Comparison of ENCODE assay signal across 18 cellular contexts in the genomic region with DNA sequence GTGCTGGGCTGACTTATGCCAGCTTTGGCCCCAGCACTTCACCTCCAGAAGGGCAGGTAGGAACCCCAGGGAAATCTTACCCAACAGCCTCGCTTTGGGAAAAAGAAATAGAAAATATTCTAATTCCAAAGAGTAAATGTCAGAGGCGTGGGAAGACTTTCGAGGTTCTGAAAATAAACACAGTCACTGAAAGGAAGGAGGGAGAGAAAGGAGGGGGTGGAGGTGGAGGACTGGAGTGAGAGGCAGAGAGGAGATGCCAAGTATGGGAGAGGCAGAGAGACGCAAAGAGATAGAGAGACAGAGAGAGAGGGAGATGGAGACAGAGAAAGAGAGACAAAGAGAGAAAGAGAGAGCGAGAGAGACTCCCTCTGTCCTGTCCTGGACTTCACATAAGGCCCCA.
DNase-seq lines count a peak whose midpoint lies in the region; ATAC-seq and TF ChIP-seq lines count a peak whose summit lies in the region.
"Had no signal": no experiment of that assay in that cellular context is flagged by ENCODE, and none has a peak within 500 bp of the region (broad histone marks: within the 10 kb centered on the region; RNA-seq: fewer than 3 reads in every experiment).

No MANE protein-coding gene starts in this region.

- H3K4me3 ChIP-seq in adipocyte (ENCODE audit: low read length) (no peak overlapping the region), lower leg skin (ENCODE audit: low read depth, poor library complexity, severe bottlenecking) (no peak overlapping the region)
- no peak overlapping the region for H3K4me3 ChIP-seq in naive thymus-derived CD4-positive, alpha-beta T cell (ENCODE audit: low read length)

- no peak overlapping the region for H3K27ac ChIP-seq in naive thymus-derived CD4-positive, alpha-beta T cell (ENCODE audit: low read depth, low read length)

- peak; percentile 57 for DNase-seq in adipocyte (ENCODE audit: low read depth)
- peak; percentile 14 for DNase-seq in ecto neural progenitor cell (ENCODE audit: low spot score)
- DNase-seq in left lobe of liver (ENCODE audit: low spot score), result peak; percentile 7
- DNase-seq in naive thymus-derived CD4-positive, alpha-beta T cell, result no peak
- no peak for DNase-seq in NCI-H524 (lab: John Stamatoyannopoulos, UW)
- no peak for DNase-seq in lower leg skin (ENCODE audit: low spot score in 2 of 2)
- DNase-seq: ACHN; BE2C; Calu3; CD4-positive, alpha-beta T cell; HCEC 1CT; MV-4-11; NCI-H1417; NCI-H187 treated with DMSO at 0.1 percent for 48 hours; NCI-H446; OCI-M1; SHP77 treated with DMSO at 0.1 percent for 48 hours had no signal

- TF ChIP-seq CTCF in lower leg skin (IDR thresholded peaks at IDR 0.05), result no peak

- peaks cover 5% of the 10 kb centered on the region for H3K9me3 ChIP-seq in adipocyte (ENCODE audit: control insufficient read depth, low read length)
- H3K9me3 ChIP-seq in naive thymus-derived CD4-positive, alpha-beta T cell (ENCODE audit: control insufficient read depth in 2 of 3, low read length in 3 of 3), result peaks cover 0 to 7% (median 0%) of the 10 kb centered on the region in 3 experiments
- H3K9me3 ChIP-seq: BE2C had no signal

- ATAC-seq in left lobe of liver, result no peak
- no peak for ATAC-seq in GM21529 (IDR thresholded peaks at IDR 0.05; ENCODE audit: unreplicated experiment)
- ATAC-seq in naive thymus-derived CD4-positive, alpha-beta T cell, result no peak

- H3K36me3 ChIP-seq in adipocyte (ENCODE audit: control insufficient read depth, insufficient read depth, low read length, severe bottlenecking), result no peaks in the 10 kb centered on the region
- H3K36me3 ChIP-seq in naive thymus-derived CD4-positive, alpha-beta T cell (ENCODE audit: control insufficient read depth in 2 of 3, insufficient read depth in 3 of 3, low read length in 3 of 3), result no peaks in the 10 kb centered on the region
- H3K36me3 ChIP-seq: BE2C had no signal

- POLR2A ChIA-PET in naive thymus-derived CD4-positive, alpha-beta T cell (lab: Charles Lee), result no interaction called here

- H3K4me3 Mint-ChIP-seq in naive thymus-derived CD4-positive, alpha-beta T cell, result no peak overlapping the region
- H3K4me3 Mint-ChIP-seq: CD4-positive, alpha-beta T cell had no signal

- no peaks in the 10 kb centered on the region for H3K4me1 ChIP-seq in adipocyte (ENCODE audit: control insufficient read depth, insufficient read depth, low read length)
- H3K4me1 ChIP-seq in naive thymus-derived CD4-positive, alpha-beta T cell (ENCODE audit: control insufficient read depth in 2 of 2, insufficient read depth in 2 of 2, low read length in 2 of 2), result no peaks in the 10 kb centered on the region
- H3K4me1 ChIP-seq: BE2C had no signal

- H3K9me3 Mint-ChIP-seq in naive thymus-derived CD4-positive, alpha-beta T cell, result peaks cover 0 to 15% (median 2%) of the 10 kb centered on the region in 11 donors
- H3K9me3 Mint-ChIP-seq: CD4-positive, alpha-beta T cell had no signal

- H3K27me3 ChIP-seq in adipocyte (replicated peaks; ENCODE audit: control insufficient read depth, insufficient read depth, low read length), result peaks cover 22% of the 10 kb centered on the region
- no peaks in the 10 kb centered on the region for H3K27me3 ChIP-seq in naive thymus-derived CD4-positive, alpha-beta T cell (ENCODE audit: control insufficient read depth in 2 of 2, insufficient read depth in 2 of 2, low read length in 2 of 2)
- H3K27me3 ChIP-seq: BE2C had no signal

- intact Hi-C loops in naive thymus-derived CD4-positive, alpha-beta T cell (cut with micrococcal nuclease), result no loop called here
- intact Hi-C loops in lower leg skin (cut with DNase I; ENCODE audit: low total_unique reads), result no loop called here

- H3K27me3 Mint-ChIP-seq in naive thymus-derived CD4-positive, alpha-beta T cell, result peaks cover 9 to 49% (median 15%) of the 10 kb centered on the region in 5 donors

- H3K4me1 Mint-ChIP-seq in naive thymus-derived CD4-positive, alpha-beta T cell, result peaks cover 0 to 1% (median 0%) of the 10 kb centered on the region in 7 donors

- CTCF ChIA-PET in naive thymus-derived CD4-positive, alpha-beta T cell (lab: Charles Lee), result no interaction called here

- no peak for TF ChIP-seq POLR2A in lower leg skin (IDR thresholded peaks at IDR 0.05)

- H3K27ac Mint-ChIP-seq in naive thymus-derived CD4-positive, alpha-beta T cell, result no peak overlapping the region
- H3K27ac Mint-ChIP-seq: CD4-positive, alpha-beta T cell had no signal

- 67 to 69% methylated on average over 5 of the region's 5 CpGs for WGBS in lower leg skin, 2 donors

- no peak overlapping the region for H3K9ac ChIP-seq in adipocyte (ENCODE audit: low read length)

- H3K36me3 Mint-ChIP-seq in naive thymus-derived CD4-positive, alpha-beta T cell, result peaks cover 0 to 4% (median 0%) of the 10 kb centered on the region in 5 donors

Comparison
In these comparisons a context has a peak if more than half of its experiments do, and no peak if none do; other contexts are left out.
1. DNase-seq: peak in adipocyte (single experiment), ecto neural progenitor cell (single experiment) and left lobe of liver (single experiment); none in naive thymus-derived CD4-positive, alpha-beta T cell (0 of 9), NCI-H524 (0 of 2) and lower leg skin (0 of 2).